In genomic region chr3:40456279-40456939, GRCh38 we compare ENCODE assay signal across 8 cellular contexts. TPM values are rescaled to one million over a fixed set of nuclear protein-coding genes. Genes with fewer than 3 reads are reported as not detected.
DNase-seq lines count a peak whose midpoint lies in the region; ATAC-seq and TF ChIP-seq lines count a peak whose summit lies in the region.

No MANE protein-coding gene starts in this region.

- H3K27ac Mint-ChIP-seq in activated naive CD4-positive, alpha-beta T cell treated with anti-CD3 and anti-CD28 coated beads for 36 hours = peak overlapping the region; percentile 87
- peak overlapping the region; percentile 88 to 97 (median 96) for H3K27ac Mint-ChIP-seq in brain

- no peak for DNase-seq in activated naive CD4-positive, alpha-beta T cell treated with anti-CD3 and anti-CD28 coated beads for 36 hours
- DNase-seq in activated naive CD4-positive, alpha-beta T cell treated with anti-CD3 and anti-CD28 coated beads, Interleukin-2, amount 50 U/mL, for 16 hours = no peak
- no peak for DNase-seq in lower lobe of right lung
- DNase-seq in transverse colon = no peak
- DNase-seq in AG20443 (ENCODE audit: low spot score) = no peak
- no peak for DNase-seq in mucosa of gallbladder (ENCODE audit: low spot score)

- WGBS in transverse colon (ENCODE audit: low coverage in 1 of 2), 2 donors = 50 to 64% methylated on average over 9 to 29 of the region's 29 CpGs

- H3K27me3 Mint-ChIP-seq in activated naive CD4-positive, alpha-beta T cell treated with anti-CD3 and anti-CD28 coated beads for 36 hours (ENCODE audit: low read depth) = no peaks in the 10 kb centered on the region
- H3K27me3 Mint-ChIP-seq in brain = peaks cover 6% of the 10 kb centered on the region

- peaks cover 59% of the 10 kb centered on the region for H3K4me1 ChIP-seq in lower lobe of right lung
- H3K4me1 ChIP-seq in transverse colon = peaks cover 23 to 44% (median 33%) of the 10 kb centered on the region in 4 donors

- H3K36me3 ChIP-seq in lower lobe of right lung = peaks cover 33% of the 10 kb centered on the region
- H3K36me3 ChIP-seq in transverse colon = peaks cover 0 to 30% (median 10%) of the 10 kb centered on the region in 4 donors

- H3K4me3 ChIP-seq in lower lobe of right lung = peak overlapping the region; percentile 100
- H3K4me3 ChIP-seq in transverse colon = peak overlapping the region; percentile 64 to 97 (median 78)

- ATAC-seq in lower lobe of right lung (no peak), GM18858 (IDR thresholded peaks at IDR 0.05; ENCODE audit: unreplicated experiment) (no peak)

- intact Hi-C loops in activated naive CD4-positive, alpha-beta T cell treated with anti-CD3 and anti-CD28 coated beads for 36 hours (cut with micrococcal nuclease) = loop anchor here (10.0 kb wide), 1 partner anchor 1192 kb away; no protein-coding TSS in a partner anchor
- intact Hi-C loops in lower lobe of right lung (cut with DNase I) = no loop called here
- intact Hi-C loops in transverse colon (cut with DNase I; ENCODE audit: low total_unique reads) = no loop called here

- no peak for TF ChIP-seq POLR2A in transverse colon (IDR thresholded peaks at IDR 0.05)

- no peak for TF ChIP-seq CTCF in brain (conservative IDR thresholded peaks at IDR 0.05)
- no peak for TF ChIP-seq CTCF in lower lobe of right lung (IDR thresholded peaks at IDR 0.05)
- no peak for TF ChIP-seq CTCF in transverse colon (IDR thresholded peaks at IDR 0.05)

- CTCF ChIA-PET in activated naive CD4-positive, alpha-beta T cell treated with anti-CD3 and anti-CD28 coated beads for 36 hours (lab: Charles Lee) = interaction anchor here (1.1 kb wide), 1 partner anchor 148 kb away, joined by 3 read pairs; no protein-coding TSS in a partner anchor

- H3K36me3 Mint-ChIP-seq in activated naive CD4-positive, alpha-beta T cell treated with anti-CD3 and anti-CD28 coated beads for 36 hours (ENCODE audit: low read depth) = peaks cover 38% of the 10 kb centered on the region
- peaks cover 31% of the 10 kb centered on the region for H3K36me3 Mint-ChIP-seq in brain

- no peaks in the 10 kb centered on the region for H3K9me3 ChIP-seq in lower lobe of right lung
- H3K9me3 ChIP-seq in transverse colon = no peaks in the 10 kb centered on the region

- in situ Hi-C loops in transverse colon (cut with MboI; ENCODE audit: low pct_ligation_motif_present in 1 of 4, low pct_unique_long_range_greater_than_20kb in 1 of 4, low sequenced_read_pairs in 3 of 4) = no loop called here

- peaks cover 52% of the 10 kb centered on the region for H3K4me1 Mint-ChIP-seq in activated naive CD4-positive, alpha-beta T cell treated with anti-CD3 and anti-CD28 coated beads for 36 hours (ENCODE audit: low read depth)
- H3K4me1 Mint-ChIP-seq in brain = peaks cover 76% of the 10 kb centered on the region

- no peaks in the 10 kb centered on the region for H3K9me3 Mint-ChIP-seq in activated naive CD4-positive, alpha-beta T cell treated with anti-CD3 and anti-CD28 coated beads for 36 hours
- H3K9me3 Mint-ChIP-seq in brain = peaks cover 0 to 4% (median 0%) of the 10 kb centered on the region in 5 experiments

- H3K27ac ChIP-seq in lower lobe of right lung (peak overlapping the region; percentile 93), transverse colon (peak overlapping the region; percentile 89 to 92 (median 90))

- H3K27me3 ChIP-seq in lower lobe of right lung (ENCODE audit: low read depth) (no peaks in the 10 kb centered on the region), transverse colon (no peaks in the 10 kb centered on the region)

- TF ChIP-seq EP300 in transverse colon (IDR thresholded peaks at IDR 0.05; ENCODE audit: low read depth) = no peak

- H3K4me3 Mint-ChIP-seq in activated naive CD4-positive, alpha-beta T cell treated with anti-CD3 and anti-CD28 coated beads for 36 hours = peak overlapping the region; percentile 85
- H3K4me3 Mint-ChIP-seq in brain = peak overlapping the region; percentile 89 to 100 (median 94)

RNA-seq across cellular contexts. Expression of gene RPL14, which starts 0.7 kb away (rescaled TPM):
- total RNA-seq in activated naive CD4-positive, alpha-beta T cell treated with anti-CD3 and anti-CD28 coated beads for 36 hours = 1,000 to 10,000 TPM; 3,841 to 3,850 TPM
- 635 TPM for polyA plus RNA-seq in brain (ENCODE audit: insufficient read depth, low read depth, low replicate concordance)
- 1,360 TPM for total RNA-seq in lower lobe of right lung
- 100 to 1,000 TPM in 3 of 4 donors, 10 to 100 TPM in 1; 90.1 to 299 (median 194) TPM for total RNA-seq in transverse colon
- total RNA-seq in mucosa of gallbladder = 1,215 TPM

RNA-seq across cellular contexts. Expression of gene ZNF619, which starts 20.5 kb away (rescaled TPM):
- 1 to 10 TPM; 4.2 to 4.7 TPM for total RNA-seq in activated naive CD4-positive, alpha-beta T cell treated with anti-CD3 and anti-CD28 coated beads for 36 hours
- 1.8 TPM for polyA plus RNA-seq in brain (ENCODE audit: insufficient read depth, low read depth, low replicate concordance)
- total RNA-seq in lower lobe of right lung (8.6 TPM), transverse colon (1 to 10 TPM; 2.0 to 7.9 (median 4.8) TPM), mucosa of gallbladder (10.4 TPM)

RNA-seq across cellular contexts. Expression of gene ZNF620, which starts 49.4 kb away (rescaled TPM):
- 1 to 10 TPM; 2.3 TPM for total RNA-seq in activated naive CD4-positive, alpha-beta T cell treated with anti-CD3 and anti-CD28 coated beads for 36 hours
- polyA plus RNA-seq in brain (ENCODE audit: insufficient read depth, low read depth, low replicate concordance) = 3.5 TPM
- total RNA-seq in lower lobe of right lung (6.4 TPM), transverse colon (1 to 10 TPM in 3 of 4 donors, not detected in 1; 2.6 to 8.0 (median 4.3) TPM), mucosa of gallbladder (3.2 TPM)
